ENCODE assay signal across 8 cellular contexts in the genomic region with DNA sequence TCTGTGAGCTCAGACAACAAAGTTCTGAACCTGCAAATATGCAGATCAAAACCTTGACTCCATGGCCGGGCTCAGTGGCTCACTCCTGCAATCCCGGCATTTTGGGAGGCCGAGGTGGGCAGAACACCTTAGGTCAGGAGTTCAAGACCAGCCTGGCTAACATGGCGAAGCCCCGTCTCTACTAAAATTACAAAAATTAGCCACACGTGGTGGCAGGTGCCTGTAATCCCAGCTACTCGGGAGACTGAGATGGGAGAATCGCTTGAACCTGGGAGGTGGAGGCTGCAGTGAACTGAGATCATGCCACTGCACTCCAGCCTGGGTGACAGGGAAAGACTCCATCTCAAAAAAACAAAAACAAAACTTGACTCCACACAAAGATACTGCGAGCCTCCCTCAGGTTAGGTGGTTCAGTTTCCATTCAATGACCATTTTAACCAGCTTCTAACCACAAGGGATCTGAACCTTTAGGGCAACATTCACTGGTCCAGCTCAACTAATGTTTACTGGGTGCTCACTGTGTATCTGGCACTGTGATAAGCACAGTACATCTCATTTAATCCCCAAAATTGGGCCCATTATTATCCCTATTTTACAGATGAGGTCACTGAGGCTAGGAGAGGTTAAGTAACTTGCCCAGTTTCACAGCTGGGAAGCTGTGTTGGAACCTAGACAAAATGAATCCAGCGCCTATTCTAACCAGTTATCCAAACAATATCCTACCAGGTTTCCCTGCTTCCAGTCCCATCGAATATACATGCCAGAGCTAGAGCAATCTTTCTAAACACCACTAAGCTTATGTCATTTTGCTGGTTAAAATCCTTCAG. TPM values are rescaled to one million over a fixed set of nuclear protein-coding genes. Genes with fewer than 3 reads are reported as not detected.
A peak's percentile ranks its signal among the peaks of the same experiment; 100 is the strongest.
DNase-seq lines count a peak whose midpoint lies in the region; ATAC-seq and TF ChIP-seq lines count a peak whose summit lies in the region.

No MANE protein-coding gene starts in this region.

- H3K9me2 ChIP-seq in OCI-LY7 (ENCODE audit: insufficient read depth, low read length) = no peaks in the 10 kb centered on the region

- peaks cover 62% of the 10 kb centered on the region for H3K79me2 ChIP-seq in OCI-LY7 (ENCODE audit: insufficient read depth, low read depth, low read length)

- no peaks in the 10 kb centered on the region for H3K27me3 ChIP-seq in GM06990 (replicated peaks; ENCODE audit: control insufficient read depth, insufficient read depth, low read length)
- no peaks in the 10 kb centered on the region for H3K27me3 ChIP-seq in endodermal cell (ENCODE audit: control insufficient read depth, insufficient read depth, low read length, poor library complexity, severe bottlenecking)
- no peaks in the 10 kb centered on the region for H3K27me3 ChIP-seq in neuronal stem cell (ENCODE audit: control insufficient read depth in 3 of 3, insufficient read depth in 3 of 3, low read depth in 1 of 3, low read length in 3 of 3)

- H3K27ac ChIP-seq in OCI-LY7 (ENCODE audit: low read depth, low read length, poor library complexity, severe bottlenecking) = no peak overlapping the region
- H3K27ac ChIP-seq in endodermal cell (ENCODE audit: low read depth, low read length) = no peak overlapping the region
- no peak overlapping the region for H3K27ac ChIP-seq in neuronal stem cell (replicated peaks; ENCODE audit: low read length)

- no peaks in the 10 kb centered on the region for H3K79me1 ChIP-seq in neuronal stem cell (ENCODE audit: low read depth, low read length)

- BruUV-seq in OCI-LY7 (replicated peaks; lab: Mats Ljungman, UMichigan) = no TSS peak

- H3K36me3 ChIP-seq in GM06990 (ENCODE audit: control insufficient read depth, insufficient read depth, low read length) = peaks cover 22% of the 10 kb centered on the region
- H3K36me3 ChIP-seq in OCI-LY7 (ENCODE audit: insufficient read depth, low read length) = peaks cover 66% of the 10 kb centered on the region
- H3K36me3 ChIP-seq in endodermal cell (ENCODE audit: control insufficient read depth, insufficient read depth, low read length) = peaks cover 56% of the 10 kb centered on the region
- H3K36me3 ChIP-seq in neuronal stem cell (replicated peaks in 1 of 2; ENCODE audit: control insufficient read depth in 2 of 2, insufficient read depth in 2 of 2, low read length in 2 of 2) = peaks cover 27 to 58% of the 10 kb centered on the region in 2 donors

- no peak for TF ChIP-seq CTCF in GM06990 (IDR thresholded peaks at IDR 0.05; ENCODE audit: insufficient read depth, low read length, poor library complexity, severe bottlenecking)
- TF ChIP-seq CTCF in OCI-LY7 (conservative IDR thresholded peaks at IDR 0.05; ENCODE audit: low read length) = no peak
- TF ChIP-seq CTCF in endodermal cell (conservative IDR thresholded peaks at IDR 0.05) = no peak

- no peak overlapping the region for H2BK5ac ChIP-seq in neuronal stem cell (ENCODE audit: low read length)

- peaks cover 26% of the 10 kb centered on the region for H3K4me1 ChIP-seq in OCI-LY7 (ENCODE audit: insufficient read depth, low read length, poor library complexity, severe bottlenecking)
- no peaks in the 10 kb centered on the region for H3K4me1 ChIP-seq in endodermal cell (ENCODE audit: control insufficient read depth, insufficient read depth, low read length)
- peaks cover 6% of the 10 kb centered on the region in 2 donors for H3K4me1 ChIP-seq in neuronal stem cell (ENCODE audit: control insufficient read depth in 2 of 2, insufficient read depth in 1 of 2, low read depth in 1 of 2, low read length in 2 of 2)

- DNase-seq in GM06990 (ENCODE audit: extremely low read depth, insufficient read length) (no peak), OCI-LY7 (ENCODE audit: low spot score) (no peak), endodermal cell (no peak), neuronal stem cell (ENCODE audit: low spot score) (no peak), posterior vena cava (ENCODE audit: low spot score) (no peak)

- H3K4me1 Mint-ChIP-seq in endodermal cell = peaks cover 17% of the 10 kb centered on the region

- H3K27ac Mint-ChIP-seq in endodermal cell = peak overlapping the region; percentile 30

- CTCF ChIA-PET in OCI-LY7 (lab: Charles Lee; ENCODE audit: unreplicated experiment) = interaction anchor here (0.6 kb wide), 1 partner anchor 17 kb away, joined by 4 read pairs; no protein-coding TSS in a partner anchor

- H3K4me3 ChIP-seq in GM06990 (replicated peaks; ENCODE audit: low read depth, low read length) (peak overlapping the region; percentile 98), OCI-LY7 (ENCODE audit: low read depth, low read length, poor library complexity, severe bottlenecking) (peak overlapping the region; percentile 99), endodermal cell (ENCODE audit: low read length) (peak overlapping the region; percentile 99), neuronal stem cell (ENCODE audit: low read length in 2 of 2) (peak overlapping the region; percentile 60 to 66)

- H2AK5ac ChIP-seq in neuronal stem cell (ENCODE audit: low read depth, low read length) = no peak overlapping the region

- peaks cover 57% of the 10 kb centered on the region for H3K36me3 Mint-ChIP-seq in endodermal cell (ENCODE audit: low read depth)

- H4K20me1 ChIP-seq in OCI-LY7 (ENCODE audit: insufficient read depth, low read length) = peaks cover 45% of the 10 kb centered on the region

- H3K9me3 Mint-ChIP-seq in endodermal cell = no peaks in the 10 kb centered on the region

- no peak overlapping the region for H3K4ac ChIP-seq in neuronal stem cell (ENCODE audit: low read length)

- peak overlapping the region; percentile 85 for H3K4me2 ChIP-seq in OCI-LY7 (ENCODE audit: low read length)
- H3K4me2 ChIP-seq in neuronal stem cell (ENCODE audit: insufficient read depth, low read length, poor library complexity, severe bottlenecking) = peak overlapping the region; percentile 51

- no peak overlapping the region for H2BK12ac ChIP-seq in neuronal stem cell (ENCODE audit: low read length)

- no peak overlapping the region for H3K14ac ChIP-seq in neuronal stem cell (ENCODE audit: low read length)

- intact Hi-C loops in OCI-LY7 (cut with micrococcal nuclease; ENCODE audit: unreplicated experiment) (no loop called here), posterior vena cava (cut with DNase I) (no loop called here)

- H2BK120ac ChIP-seq in neuronal stem cell (ENCODE audit: low read depth, low read length) = no peak overlapping the region

- H3K9ac ChIP-seq in endodermal cell (ENCODE audit: extremely low read depth, low read length, poor library complexity, severe bottlenecking) (peak overlapping the region; percentile 96), neuronal stem cell (ENCODE audit: low read depth, low read length, poor library complexity) (no peak overlapping the region)

- peaks cover 5% of the 10 kb centered on the region for H3K27me3 Mint-ChIP-seq in endodermal cell (ENCODE audit: insufficient read depth)

- no peak overlapping the region for H3K18ac ChIP-seq in neuronal stem cell (ENCODE audit: low read length)

- H3K9me3 ChIP-seq in OCI-LY7 (ENCODE audit: low read length) (no peaks in the 10 kb centered on the region), endodermal cell (ENCODE audit: control insufficient read depth, low read length) (no peaks in the 10 kb centered on the region), neuronal stem cell (replicated peaks in 1 of 2; ENCODE audit: control insufficient read depth in 2 of 2, insufficient read depth in 1 of 2, low read depth in 1 of 2, low read length in 2 of 2) (no peaks in the 10 kb centered on the region)

- H3K23ac ChIP-seq in neuronal stem cell (ENCODE audit: low read depth, low read length, poor library complexity) = no peak overlapping the region

- H4K91ac ChIP-seq in neuronal stem cell (ENCODE audit: low read depth, low read length, poor library complexity) = no peak overlapping the region

- POLR2A ChIA-PET in OCI-LY7 (lab: Charles Lee) = interaction anchor here (0.9 kb wide), 2 partner anchors 9 to 13 kb away, joined by 3 to 5 read pairs; no protein-coding TSS in a partner anchor

- no peak overlapping the region for H4K8ac ChIP-seq in neuronal stem cell (ENCODE audit: low read depth, low read length)

- H2AFZ ChIP-seq in OCI-LY7 (ENCODE audit: low read length) (no peak overlapping the region), neuronal stem cell (ENCODE audit: low read length) (no peak overlapping the region)

- H2BK15ac ChIP-seq in neuronal stem cell (ENCODE audit: low read length) = no peak overlapping the region

- peak overlapping the region; percentile 94 for H3K4me3 Mint-ChIP-seq in endodermal cell

- WGBS in endodermal cell (ENCODE audit: insufficient coverage in 1 of 2, insufficient read length in 1 of 2), 2 experiments = 83 to 88% methylated on average over 10 to 11 of the region's 11 CpGs
- WGBS in neuronal stem cell (ENCODE audit: extremely low coverage in 2 of 2, insufficient read length in 2 of 2, insufficient replicate concordance in 1 of 2), 2 donors = no CpG with 5 or more reads among the region's 11 CpGs

- ATAC-seq in GM18909 (IDR thresholded peaks at IDR 0.05; ENCODE audit: poor library complexity, unreplicated experiment) (no peak), GM18868 (IDR thresholded peaks at IDR 0.05; ENCODE audit: unreplicated experiment) (no peak), HG02852 (IDR thresholded peaks at IDR 0.05; ENCODE audit: unreplicated experiment) (no peak)

RNA-seq across cellular contexts. Expression of a gene that starts 1.8 kb away (rescaled TPM):
- total RNA-seq in OCI-LY7 (2014; rRNA removed; shearing (Covaris generic)) = 429 and 516 TPM in 2 replicates
- total RNA-seq in OCI-LY7 (2022) (323 and 351 TPM in 2 replicates), endodermal cell (100 to 1,000 TPM; 277 to 310 TPM), posterior vena cava (100 to 1,000 TPM in 1 of 2 donors, 10 to 100 TPM in 1; 68.4 to 111 TPM)
- 339 TPM for polyA plus RNA-seq in endodermal cell (2013, experiment 1 of 2)
- 323 TPM for polyA plus RNA-seq in endodermal cell (2013, experiment 2 of 2)
- polyA plus RNA-seq in neuronal stem cell (2013, experiment 1 of 2) = 389 TPM
- 374 TPM for polyA plus RNA-seq in neuronal stem cell (2013, experiment 2 of 2)

RNA-seq across cellular contexts. Expression of a gene that starts 39.9 kb away (rescaled TPM):
- total RNA-seq in OCI-LY7 (2014; rRNA removed; shearing (Covaris generic)) = 7.1 and 10.1 TPM in 2 replicates
- total RNA-seq in OCI-LY7 (2022) = 11.9 and 14.1 TPM in 2 replicates
- 10 to 100 TPM in 1 of 2 donors, 1 to 10 TPM in 1; 6.9 to 10.1 TPM for total RNA-seq in endodermal cell
- polyA plus RNA-seq in endodermal cell (2013, experiment 1 of 2) = 6.7 TPM
- 5.4 TPM for polyA plus RNA-seq in endodermal cell (2013, experiment 2 of 2)
- 4.8 TPM for polyA plus RNA-seq in neuronal stem cell (2013, experiment 1 of 2)
- polyA plus RNA-seq in neuronal stem cell (2013, experiment 2 of 2) = 5.0 TPM
- 10 to 100 TPM in 1 of 2 donors, 1 to 10 TPM in 1; 9.5 to 10.0 TPM for total RNA-seq in posterior vena cava
